ENCODE assay signal across 20 cellular contexts in the genomic region with DNA sequence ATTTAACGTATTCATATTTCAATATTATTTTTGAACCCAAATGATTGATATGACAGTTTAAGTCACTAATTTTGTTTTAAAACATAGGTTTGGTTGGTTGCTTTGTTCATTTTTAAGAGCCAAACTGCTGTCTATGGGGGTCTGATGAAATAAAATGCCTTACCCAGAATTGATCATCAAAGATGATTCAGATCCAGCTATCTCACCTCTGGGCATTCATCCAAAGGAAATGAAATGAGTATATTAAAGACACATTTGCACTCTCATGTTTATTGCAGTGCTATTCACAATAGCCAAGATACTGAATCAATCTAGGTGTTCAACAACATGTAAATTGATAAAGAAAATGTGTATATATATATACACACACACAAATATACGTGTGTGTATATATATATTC.
DNase-seq lines count a peak whose midpoint lies in the region; ATAC-seq and TF ChIP-seq lines count a peak whose summit lies in the region.
"Had no signal": no experiment of that assay in that cellular context is flagged by ENCODE, and none has a peak within 500 bp of the region (broad histone marks: within the 10 kb centered on the region; RNA-seq: fewer than 3 reads in every experiment).

No MANE protein-coding gene starts in this region.

- H3K36me3 ChIP-seq in GM23248 (ENCODE audit: low read depth) (no peaks in the 10 kb centered on the region), mammary epithelial cell (ENCODE audit: insufficient read depth, low read length) (no peaks in the 10 kb centered on the region)
- H3K36me3 ChIP-seq: esophagus muscularis mucosa had no signal

- in situ Hi-C loops in GM23248 (cut with MboI) = no loop called here
- in situ Hi-C loops in mammary epithelial cell (cut with MboI; ENCODE audit: low sequenced_read_pairs in 2 of 2) = no loop called here

- no TSS peak for BruUV-seq in mammary epithelial cell (replicated peaks; lab: Mats Ljungman, UMichigan)

- TF ChIP-seq CTCF in mammary epithelial cell (conservative IDR thresholded peaks at IDR 0.05 in 1 of 2, IDR thresholded peaks at IDR 0.05 in 1 of 2; ENCODE audit: extremely low read depth in 1 of 2, insufficient read depth in 1 of 2, low read depth in 1 of 2, low read length in 2 of 2) = no peak
- no peak for TF ChIP-seq CTCF in foreskin keratinocyte (conservative IDR thresholded peaks at IDR 0.05)

- H3F3A ChIP-seq in GM23248 (ENCODE audit: insufficient read depth) = no peaks in the 10 kb centered on the region

- no peak overlapping the region for H3K4me3 ChIP-seq in GM23248
- H3K4me3 ChIP-seq in mammary epithelial cell (replicated peaks in 1 of 3; ENCODE audit: insufficient read depth in 1 of 3, low read depth in 2 of 3, low read length in 3 of 3) = no peak overlapping the region
- H3K4me3 ChIP-seq: esophagus muscularis mucosa had no signal

- ATAC-seq in foreskin keratinocyte (peak; percentile 81), HG02642 (IDR thresholded peaks at IDR 0.05; ENCODE audit: poor library complexity, unreplicated experiment) (no peak)

- H3K27me3 ChIP-seq in GM23248 (replicated peaks; ENCODE audit: insufficient read depth) = no peaks in the 10 kb centered on the region
- H3K27me3 ChIP-seq in mammary epithelial cell (ENCODE audit: insufficient read depth, low read length) = no peaks in the 10 kb centered on the region
- no peaks in the 10 kb centered on the region for H3K27me3 ChIP-seq in foreskin keratinocyte
- H3K27me3 ChIP-seq: esophagus muscularis mucosa had no signal

- DNase-seq in GM23248 = peak; percentile 76
- peak; percentile 37 for DNase-seq in M059J (ENCODE audit: low read depth)
- peak; percentile 45 for DNase-seq in mammary epithelial cell
- peak in 1 of 2 donors; percentile 45 for DNase-seq in foreskin keratinocyte
- DNase-seq in erythroblast (lab: John Stamatoyannopoulos, UW) = no peak
- no peak for DNase-seq in NCI-H2196 treated with DMSO at 0.1 percent for 48 hours (lab: John Stamatoyannopoulos, UW; ENCODE audit: unreplicated experiment)
- no peak for DNase-seq in NCI-H1105 treated with DMSO at 0.1 percent for 48 hours (lab: John Stamatoyannopoulos, UW)
- DNase-seq: activated CD4-positive, alpha-beta T cell treated with anti-CD3 and anti-CD28 coated beads, Interleukin-2, amount 50 U/mL, for 4 hours; activated CD4-positive, CD25-positive, alpha-beta regulatory T cell; activated naive CD4-positive, alpha-beta T cell treated with anti-CD3 and anti-CD28 coated beads, Interleukin-2, amount 50 U/mL, for 16 hours; aorta; cerebellar nuclear complex; KG1; mesenchymal stem cell; MV-4-11; NCI-H1694; SHP77 treated with DMSO at 0.1 percent for 48 hours; trophoblast cell had no signal

- TF ChIP-seq POLR2A in erythroblast (IDR thresholded peaks at IDR 0.05; ENCODE audit: low read length) = no peak

- H3K4me1 ChIP-seq in GM23248 (ENCODE audit: insufficient read depth) (no peaks in the 10 kb centered on the region), mammary epithelial cell (ENCODE audit: insufficient read depth, low read length) (no peaks in the 10 kb centered on the region), foreskin keratinocyte (peaks cover 6% of the 10 kb centered on the region)

- no peak overlapping the region for H3K27ac ChIP-seq in GM23248
- H3K27ac ChIP-seq in mammary epithelial cell (ENCODE audit: insufficient read depth, low read depth, low read length) = no peak overlapping the region
- H3K27ac ChIP-seq in foreskin keratinocyte = no peak overlapping the region
- H3K27ac ChIP-seq: esophagus muscularis mucosa had no signal

- dilution Hi-C loops in mammary epithelial cell (cut with HindIII; ENCODE audit: low sequenced_read_pairs) = no loop called here

- H3K4me2 ChIP-seq in GM23248 (ENCODE audit: unreplicated experiment) (no peak overlapping the region), mammary epithelial cell (ENCODE audit: insufficient read depth, low read depth, low read length) (peak overlapping the region; percentile 2)

- H2AFZ ChIP-seq in GM23248 (no peak overlapping the region), mammary epithelial cell (ENCODE audit: low read depth, low read length) (no peak overlapping the region)

- no peaks in the 10 kb centered on the region for H3K9me2 ChIP-seq in GM23248 (ENCODE audit: insufficient read depth)

- H3K9me3 ChIP-seq in GM23248 (ENCODE audit: low read depth) (no peaks in the 10 kb centered on the region), mammary epithelial cell (replicated peaks; ENCODE audit: insufficient read depth, low read length) (no peaks in the 10 kb centered on the region)
- H3K9me3 ChIP-seq: esophagus muscularis mucosa had no signal

- intact Hi-C loops in mammary epithelial cell (cut with micrococcal nuclease) = loop anchor here (5.0 kb wide), 1 partner anchor 328 kb away; the partner anchor contains the start of gene GULP1

- H3K79me2 ChIP-seq in GM23248 (ENCODE audit: insufficient read depth) (no peaks in the 10 kb centered on the region), mammary epithelial cell (ENCODE audit: insufficient read depth, low read length) (no peaks in the 10 kb centered on the region)

- CTCF ChIA-PET in mammary epithelial cell (lab: Charles Lee; ENCODE audit: low non-redundant PET) = interaction anchor here (0.6 to 0.7 kb wide), 2 partner anchors 350 to 1323 kb away, joined by 5 read pairs; no protein-coding TSS in a partner anchor

- WGBS in GM23248 (ENCODE audit: low coverage in 1 of 2, low lambda C conversion rate in 2 of 2, missing lambda C conversion rate in 2 of 2), 2 experiments = 92 to 97% methylated on average over 2 of the region's 2 CpGs
- 100% methylated on average over 2 of the region's 2 CpGs for WGBS in mammary epithelial cell (ENCODE audit: low coverage, missing lambda C conversion rate)

- H4K20me1 ChIP-seq in GM23248 (ENCODE audit: insufficient read depth) = no peaks in the 10 kb centered on the region
- no peaks in the 10 kb centered on the region for H4K20me1 ChIP-seq in mammary epithelial cell (ENCODE audit: insufficient read depth, low read length)

- H3K9ac ChIP-seq in GM23248 (no peak overlapping the region), mammary epithelial cell (ENCODE audit: insufficient read depth, low read length) (no peak overlapping the region)

Comparison
In these comparisons a context has a peak if more than half of its experiments do, and no peak if none do; other contexts are left out.
1. DNase-seq: peak in GM23248 (single experiment), M059J (single experiment) and mammary epithelial cell (single experiment); none in erythroblast (0 of 2), NCI-H2196 treated with DMSO at 0.1 percent for 48 hours (single experiment) and NCI-H1105 treated with DMSO at 0.1 percent for 48 hours (single experiment).